15 cellular contexts compared by ENCODE assay signal in the genomic region with DNA sequence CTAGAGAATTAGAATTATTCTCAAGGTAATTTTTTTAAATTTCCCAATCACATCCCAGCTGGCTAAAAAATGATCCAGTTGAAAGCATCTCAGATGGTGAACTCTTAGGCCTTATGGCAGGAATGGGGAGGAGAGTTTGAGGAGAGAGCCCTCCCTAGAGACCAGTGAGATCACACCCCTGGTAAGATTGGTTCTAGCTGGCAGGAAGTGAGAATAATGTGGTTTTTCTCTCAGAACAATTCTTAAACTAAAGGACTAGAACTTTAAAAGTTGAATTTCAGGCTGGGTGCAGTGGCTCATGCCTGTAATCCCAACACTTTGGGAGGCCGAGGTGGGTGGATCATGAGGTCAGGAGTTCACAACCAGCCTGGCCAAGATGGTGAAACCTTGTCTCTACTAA.
DNase-seq lines count a peak whose midpoint lies in the region; ATAC-seq and TF ChIP-seq lines count a peak whose summit lies in the region.
"Had no signal": no experiment of that assay in that cellular context is flagged by ENCODE, and none has a peak within 500 bp of the region (broad histone marks: within the 10 kb centered on the region; RNA-seq: fewer than 3 reads in every experiment).

No MANE protein-coding gene starts in this region.

- no peaks in the 10 kb centered on the region for H3K79me2 ChIP-seq in MM.1S (ENCODE audit: low read length)
- H3K79me2 ChIP-seq: parathyroid adenoma had no signal

- no peak overlapping the region for H3K9ac ChIP-seq in MM.1S (ENCODE audit: low read length)
- H3K9ac ChIP-seq: parathyroid adenoma had no signal

- H3K4me2 ChIP-seq in MM.1S (ENCODE audit: low read depth, low read length) = no peak overlapping the region; the same call in 1 of the 2 replicates

- H3K9me3 ChIP-seq in MM.1S (replicated peaks; ENCODE audit: insufficient read depth, low read length) = no peaks in the 10 kb centered on the region

- no peak overlapping the region for H3K27ac Mint-ChIP-seq in chondrocyte (ENCODE audit: unreplicated experiment)
- H3K27ac Mint-ChIP-seq: activated CD4-positive, alpha-beta T cell treated with anti-CD3 and anti-CD28 coated beads, Interleukin-2, amount 10 ng/mL, durations not matched to agents 7 days and 5 days; activated T-helper 17 cell treated with anti-CD3 and anti-CD28 coated beads, Interleukin-2, amount 50 U/mL, for 72 hours had no signal

- no peaks in the 10 kb centered on the region for H3K4me1 Mint-ChIP-seq in chondrocyte (ENCODE audit: low read depth)
- H3K4me1 Mint-ChIP-seq: activated T-helper 17 cell treated with anti-CD3 and anti-CD28 coated beads, Interleukin-2, amount 50 U/mL, for 72 hours had no signal

- no peaks in the 10 kb centered on the region for H4K20me1 ChIP-seq in MM.1S (ENCODE audit: insufficient read depth, low read length)

- H3K27me3 ChIP-seq in MM.1S (replicated peaks; ENCODE audit: insufficient read depth, low read length) = no peaks in the 10 kb centered on the region

- peak; percentile 88 for ATAC-seq in GM19351 (IDR thresholded peaks at IDR 0.05; ENCODE audit: unreplicated experiment)
- ATAC-seq in HG02852 (IDR thresholded peaks at IDR 0.05; ENCODE audit: unreplicated experiment) = peak; percentile 79
- ATAC-seq: activated T-helper 17 cell treated with anti-CD3 and anti-CD28 coated beads, Interleukin-2, amount 50 U/mL, for 72 hours had no signal

- TF ChIP-seq CTCF in GM12865 (IDR thresholded peaks at IDR 0.05; ENCODE audit: insufficient read depth, low read depth, low read length, missing control alignments) = no peak
- no peak for TF ChIP-seq CTCF in MM.1S (IDR thresholded peaks at IDR 0.05; ENCODE audit: low read length)
- no peak for TF ChIP-seq CTCF in chondrocyte (IDR thresholded peaks at IDR 0.05)

- H3K27ac ChIP-seq in MM.1S (ENCODE audit: low read length) = peak overlapping the region; percentile 31; the same call in 1 of the 2 replicates
- H3K27ac ChIP-seq: parathyroid adenoma had no signal

- no peaks in the 10 kb centered on the region for H3F3A ChIP-seq in MM.1S (ENCODE audit: insufficient read depth, low read length)

- no peak overlapping the region for H3K4me3 ChIP-seq in GM12865 (ENCODE audit: low read depth, low read length)
- H3K4me3 ChIP-seq in MM.1S (ENCODE audit: low read length) = no peak overlapping the region

- H3K9me2 ChIP-seq in MM.1S (replicated peaks; ENCODE audit: insufficient read depth, low read length) = no peaks in the 10 kb centered on the region

- peaks cover 6% of the 10 kb centered on the region for H3K4me1 ChIP-seq in MM.1S (ENCODE audit: low read length)
- H3K4me1 ChIP-seq: parathyroid adenoma had no signal

- DNase-seq in GM12865 (ENCODE audit: low read depth) (peak; percentile 58), MM.1S (peak; percentile 67), chondrocyte (ENCODE audit: low spot score) (no peak), pons (ENCODE audit: low spot score) (no peak), NK-92 (lab: John Stamatoyannopoulos, UW; ENCODE audit: unreplicated experiment) (no peak), NOMO-1 (lab: John Stamatoyannopoulos, UW; ENCODE audit: unreplicated experiment in 2 of 2) (no peak)
- DNase-seq: activated CD4-positive, alpha-beta T cell treated with anti-CD3 and anti-CD28 coated beads, Interleukin-2, amount 10 ng/mL, durations not matched to agents 7 days and 5 days; DMS79; mammary epithelial cell; NCI-H1930; T-helper 1 cell had no signal

- no peak overlapping the region for H3K4me3 Mint-ChIP-seq in chondrocyte (ENCODE audit: unreplicated experiment)
- H3K4me3 Mint-ChIP-seq: activated CD4-positive, alpha-beta T cell treated with anti-CD3 and anti-CD28 coated beads, Interleukin-2, amount 10 ng/mL, durations not matched to agents 7 days and 5 days; activated T-helper 17 cell treated with anti-CD3 and anti-CD28 coated beads, Interleukin-2, amount 50 U/mL, for 72 hours had no signal

- H2AFZ ChIP-seq in MM.1S (ENCODE audit: low read length) = no peak overlapping the region
- H2AFZ ChIP-seq: parathyroid adenoma had no signal

- no peaks in the 10 kb centered on the region for H3K36me3 ChIP-seq in MM.1S (replicated peaks; ENCODE audit: insufficient read depth, low read length)

- peaks cover 7% of the 10 kb centered on the region for H3K9me3 Mint-ChIP-seq in chondrocyte (ENCODE audit: low read depth)

- peaks cover 2% of the 10 kb centered on the region for H3K36me3 Mint-ChIP-seq in chondrocyte (ENCODE audit: low read depth)

- peaks cover 8% of the 10 kb centered on the region for H3K27me3 Mint-ChIP-seq in chondrocyte (ENCODE audit: low read depth)

Comparison
In these comparisons a context has a peak if more than half of its experiments do, and no peak if none do; other contexts are left out.
1. DNase-seq: peak in GM12865 (single experiment) and MM.1S (single experiment); none in chondrocyte (single experiment), pons (single experiment), NK-92 (single experiment) and NOMO-1 (0 of 2).